In genomic region chr6:144467153-144467762, GRCh38 we compare ENCODE assay signal across 1 cellular context.
TF ChIP-seq lines count a peak whose summit lies in the region.

No MANE protein-coding gene starts in this region.

TF ChIP-seq in GM23338, 12 proteins besides CTCF, POLR2A, EP300 and RAD21:
- TF ChIP-seq ZNF462 (CRISPR knock-in tag; IDR thresholded peaks at IDR 0.05), result no peak
- no peak for TF ChIP-seq CREB1 (CRISPR knock-in tag; IDR thresholded peaks at IDR 0.05; ENCODE audit: low read depth)
TF ChIP-seq in GM23338: peak in this region for 0.
